In the genomic region with DNA sequence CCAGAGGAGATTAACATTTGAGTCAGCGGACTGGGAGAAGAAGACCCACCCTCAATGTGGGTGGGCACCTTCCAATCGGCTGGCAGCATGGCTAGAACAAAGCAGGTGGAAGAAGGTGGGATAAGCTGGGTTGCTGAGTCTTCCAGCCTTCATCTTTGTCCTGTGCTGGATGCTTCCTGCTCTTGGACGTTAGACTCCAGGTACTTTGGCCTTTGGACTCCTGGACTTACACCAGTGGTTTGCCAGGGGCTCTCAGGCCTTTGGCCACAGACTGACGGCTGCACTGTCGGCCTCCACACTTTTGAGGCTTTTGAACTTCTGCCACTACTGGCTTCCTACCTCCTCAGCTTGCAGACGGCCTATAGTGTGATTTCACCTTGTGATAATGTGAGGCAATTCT, we compare ENCODE assay signal across 36 cellular contexts. TPM values are rescaled to one million over a fixed set of nuclear protein-coding genes. Genes with fewer than 3 reads are reported as not detected.
"Had no signal": no experiment of that assay in that cellular context is flagged by ENCODE, and none has a peak within 500 bp of the region (broad histone marks: within the 10 kb centered on the region; RNA-seq: fewer than 3 reads in every experiment).

No MANE protein-coding gene starts in this region.

- H3K9me3 ChIP-seq: adrenal gland, body of pancreas, breast epithelium had no signal

- FAIRE-seq: astrocyte, TTC549 had no signal

- H3K4me1 ChIP-seq: adrenal gland, body of pancreas, breast epithelium had no signal

- ATAC-seq: activated CD8-positive, alpha-beta T cell treated with anti-CD3 and anti-CD28 coated beads for 36 hours; activated naive CD4-positive, alpha-beta T cell treated with anti-CD3 and anti-CD28 coated beads, Interleukin-2, amount 50 U/mL, for 72 hours; activated T-cell treated with anti-CD3 and anti-CD28 coated beads, Interleukin-2, amount 50 U/mL, for 4 hours; activated T-cell treated with anti-CD3 and anti-CD28 coated beads, Interleukin-2, amount 50 U/mL, for 72 hours; activated T-helper 17 cell treated with anti-CD3 and anti-CD28 coated beads, Interleukin-2, amount 50 U/mL, for 72 hours; body of pancreas had no signal

- H3K27ac ChIP-seq: adrenal gland, body of pancreas, brain microvascular endothelial cell, breast epithelium, VCaP had no signal

- H3K4me3 ChIP-seq: adrenal gland, body of pancreas, breast epithelium had no signal

- DNase-seq: activated B cell treated with CpG ODN at 0.5 μM for 24 hours; activated CD4-positive, alpha-beta memory T cell treated with anti-CD3 and anti-CD28 coated beads for 36 hours; activated CD4-positive, alpha-beta T cell treated with anti-CD3 and anti-CD28 coated beads for 4 hours; activated CD4-positive, alpha-beta T cell treated with anti-CD3 and anti-CD28 coated beads, Interleukin-2, amount 10 ng/mL, durations not matched to agents 24 days and 14 days; activated CD4-positive, alpha-beta T cell treated with anti-CD3 and anti-CD28 coated beads, Interleukin-2, amount 50 U/mL, for 1 hour; activated CD4-positive, alpha-beta T cell treated with anti-CD3 and anti-CD28 coated beads, Interleukin-2, amount 50 U/mL, for 4 hours; activated CD4-positive, CD25-positive, alpha-beta regulatory T cell treated with anti-CD3 and anti-CD28 coated beads, Interleukin-2, amount 50 U/mL, for 72 hours; activated CD8-positive, alpha-beta memory T cell treated with anti-CD3 and anti-CD28 coated beads, Interleukin-2, amount 50 U/mL, for 4 hours; activated CD8-positive, alpha-beta T cell treated with anti-CD3 and anti-CD28 coated beads for 36 hours; activated effector memory CD4-positive, alpha-beta T cell treated with anti-CD3 and anti-CD28 coated beads, Interleukin-2, amount 50 U/mL, for 16 hours; activated gamma-delta T cell treated with Interleukin-2 at 50 U/mL for 16 hours; activated naive CD4-positive, alpha-beta T cell; activated naive CD4-positive, alpha-beta T cell treated with anti-CD3 and anti-CD28 coated beads for 36 hours; activated naive CD4-positive, alpha-beta T cell treated with anti-CD3 and anti-CD28 coated beads, Interleukin-2, amount 50 U/mL, for 16 hours; activated naive CD8-positive, alpha-beta T cell treated with anti-CD3 and anti-CD28 coated beads for 36 hours; activated T-cell treated with anti-CD3 and anti-CD28 coated beads for 4 hours; activated T-cell treated with anti-CD3 and anti-CD28 coated beads, Interleukin-2, amount 50 U/mL, for 1 hour; activated T-cell treated with anti-CD3 and anti-CD28 coated beads, Interleukin-2, amount 50 U/mL, for 4 hours; activated T-cell treated with anti-CD3 and anti-CD28 coated beads, Interleukin-2, amount 50 U/mL, for 72 hours; adrenal gland; amniotic stem cell; aorta; body of pancreas; brain microvascular endothelial cell; central memory CD4-positive, alpha-beta T cell; T-helper 1 cell; T-helper 2 cell; T-helper 9 cell had no signal

- H3K36me3 ChIP-seq: adrenal gland, brain microvascular endothelial cell, breast epithelium had no signal

- H3K27me3 ChIP-seq: adrenal gland, body of pancreas, brain microvascular endothelial cell, breast epithelium had no signal

RNA-seq across cellular contexts. Expression of a gene that starts 50.8 kb away (rescaled TPM):
- total RNA-seq: activated CD4-positive, alpha-beta T cell treated with anti-CD3 and anti-CD28 coated beads, Interleukin-2, amount 10 ng/mL, durations not matched to agents 24 days and 14 days; activated naive CD4-positive, alpha-beta T cell treated with anti-CD3 and anti-CD28 coated beads, Interleukin-2, amount 50 U/mL, for 72 hours; activated T-cell treated with anti-CD3 and anti-CD28 coated beads, Interleukin-2, amount 50 U/mL, for 72 hours; activated T-helper 1 cell treated with anti-CD3 and anti-CD28 coated beads, Interleukin-12 subunit alpha, Interleukin-12 subunit beta, Interleukin-2, Interleukin-4 antibody, amounts not matched to agents 30 ng/mL and 10 ng/mL and 1 ng/mL, durations not matched to agents 14 hours and 24 hours and 36 hours; astrocyte; cardiac septum had no signal
